ENCODE assay signal across 1 cellular context in genomic region chr20:60001027-60001567, GRCh38.
TF ChIP-seq lines count a peak whose summit lies in the region.

No MANE protein-coding gene starts in this region.

TF ChIP-seq in IMR-90, 13 proteins besides CTCF, POLR2A, EP300 and RAD21 (continued from another document):
- TF ChIP-seq ELK1 (IDR thresholded peaks at IDR 0.05; ENCODE audit: borderline replicate concordance, low read depth, low read length) (no peak), MAFK (IDR thresholded peaks at IDR 0.05; ENCODE audit: low read depth, low read length) (no peak), CEBPB (IDR thresholded peaks at IDR 0.05; ENCODE audit: low read depth, low read length) (no peak)
